ENCODE assay signal across 33 cellular contexts in genomic region chr6:35388772-35389352, GRCh38. TPM values are rescaled to one million over a fixed set of nuclear protein-coding genes. Genes with fewer than 3 reads are reported as not detected.
DNase-seq lines count a peak whose midpoint lies in the region; ATAC-seq, FAIRE-seq and TF ChIP-seq lines count a peak whose summit lies in the region.
"Had no signal": no experiment of that assay in that cellular context is flagged by ENCODE, and none has a peak within 500 bp of the region (broad histone marks: within the 10 kb centered on the region; RNA-seq: fewer than 3 reads in every experiment).

No MANE protein-coding gene starts in this region.

- H3K4me3 ChIP-seq in HCT116 (replicated peaks in 1 of 2; ENCODE audit: low read depth in 1 of 2, low read length in 2 of 2) (no peak overlapping the region), PC-3 (ENCODE audit: low read length) (no peak overlapping the region), small intestine (ENCODE audit: low read depth in 1 of 2, low read length in 2 of 2) (no peak overlapping the region)
- H3K4me3 ChIP-seq: breast epithelium, GM12878, GM23338, smooth muscle cell, upper lobe of right lung had no signal

- no TSS peak for BruUV-seq in HCT116 (replicated peaks; lab: Mats Ljungman, UMichigan)
- BruUV-seq in PC-3 (replicated peaks; lab: Mats Ljungman, UMichigan): no TSS peak

- no peaks in the 10 kb centered on the region for H3K27me3 Mint-ChIP-seq in dendritic cell treated with granulocyte-macrophage colony-stimulating factor and Interleukin-4, amounts not matched to agents 40 ng/mL and 50 ng/mL, for 4 days
- H3K27me3 Mint-ChIP-seq: activated T-cell treated with anti-CD3 and anti-CD28 coated beads, Interleukin-2, amount 50 U/mL, for 24 hours; naive B cell had no signal

- POLR2A ChIA-PET in HCT116 (lab: Charles Lee) (no interaction called here), PC-3 (lab: Charles Lee; ENCODE audit: unreplicated experiment) (no interaction called here)

- no peak overlapping the region for H2AFZ ChIP-seq in HCT116 (ENCODE audit: low read depth, low read length, poor library complexity, severe bottlenecking)
- no peak overlapping the region for H2AFZ ChIP-seq in PC-3 (ENCODE audit: low read length)
- H2AFZ ChIP-seq: GM23338 had no signal

- no peak for FAIRE-seq in small intestine (lab: Jason Lieb, UNC)
- FAIRE-seq: colon, D721Med, GM12878, islet of Langerhans had no signal

- H3K9ac ChIP-seq in HCT116 (ENCODE audit: low read length) (no peak overlapping the region), PC-3 (ENCODE audit: low read length) (no peak overlapping the region)
- H3K9ac ChIP-seq: SK-N-SH had no signal

- no peaks in the 10 kb centered on the region for H3K27me3 ChIP-seq in HCT116 (ENCODE audit: insufficient read depth, low read length)
- no peaks in the 10 kb centered on the region for H3K27me3 ChIP-seq in PC-3 (ENCODE audit: low read length)
- H3K27me3 ChIP-seq in small intestine (ENCODE audit: control insufficient read depth in 2 of 2, insufficient read depth in 2 of 2, low read length in 2 of 2): no peaks in the 10 kb centered on the region
- H3K27me3 ChIP-seq: breast epithelium, upper lobe of right lung had no signal

- H3K4me1 ChIP-seq in HCT116 (ENCODE audit: control insufficient read depth in 1 of 2, insufficient read depth in 2 of 2, low read length in 2 of 2): peaks cover 36 to 76% of the 10 kb centered on the region in 2 experiments
- H3K4me1 ChIP-seq in PC-3 (ENCODE audit: insufficient read depth, low read length): peaks cover 44% of the 10 kb centered on the region
- H3K4me1 ChIP-seq in small intestine (ENCODE audit: control insufficient read depth in 2 of 2, insufficient read depth in 1 of 2, low read depth in 1 of 2, low read length in 1 of 2): peaks cover 8 to 17% of the 10 kb centered on the region in 2 donors

- DNase-seq in HCT116 (ENCODE audit: low read depth, low spot score): no peak
- DNase-seq in PC-3: no peak
- peak; percentile 53 for DNase-seq in small intestine
- DNase-seq in NCI-H510A treated with DMSO at 0.1 percent for 48 hours (lab: John Stamatoyannopoulos, UW): no peak
- DNase-seq: activated CD4-positive, alpha-beta T cell treated with anti-CD3 and anti-CD28 coated beads for 48 hours; activated naive CD4-positive, alpha-beta T cell treated with Interleukin-2 at 50 U/mL for 16 hours; activated T-cell treated with anti-CD3 and anti-CD28 coated beads, Interleukin-2, amount 50 U/mL, for 24 hours; amniotic stem cell; effector memory CD4-positive, alpha-beta T cell; erythroblast; glutamatergic neuron; left ventricle myocardium superior; naive B cell; NCI-H1417; NCI-H2029 treated with DMSO at 0.1 percent for 48 hours; NCI-H2227 treated with DMSO at 0.1 percent for 48 hours; nucleus accumbens; retina; RPMI8226; SK-N-SH; stimulated activated CD4-positive, alpha-beta T cell treated with anti-CD3 and anti-CD28 coated beads, Interleukin-2, amount 100 ng/mL, for 24 hours; upper lobe of right lung had no signal

- RAD21 ChIA-PET in HCT116 (lab: Charles Lee; ENCODE audit: low non-redundant PET in 1 of 2, low total read pairs in 2 of 2, uncharacterized antibody in 2 of 2, unreplicated experiment in 2 of 2): no interaction called here

- H4K20me1 ChIP-seq in HCT116 (ENCODE audit: insufficient read depth) (no peaks in the 10 kb centered on the region), PC-3 (ENCODE audit: low read length) (no peaks in the 10 kb centered on the region)

- no peaks in the 10 kb centered on the region for H3K9me3 Mint-ChIP-seq in dendritic cell treated with granulocyte-macrophage colony-stimulating factor and Interleukin-4, amounts not matched to agents 40 ng/mL and 50 ng/mL, for 4 days
- H3K9me3 Mint-ChIP-seq: activated T-cell treated with anti-CD3 and anti-CD28 coated beads, Interleukin-2, amount 50 U/mL, for 24 hours; naive B cell had no signal

- 80 to 93% (median 83%) methylated on average over 5 of the region's 5 CpGs for WGBS in small intestine, 3 donors

- ATAC-seq in HCT116 (peak; percentile 55), PC-3 (no peak), HG02678 (IDR thresholded peaks at IDR 0.05; ENCODE audit: unreplicated experiment) (no peak), GM21737 (IDR thresholded peaks at IDR 0.05; ENCODE audit: unreplicated experiment) (no peak)
- ATAC-seq: GM12878, GM23338, left ventricle myocardium superior, upper lobe of right lung had no signal

- H3K27ac ChIP-seq in HCT116 (ENCODE audit: low read depth, low read length) (no peak overlapping the region), PC-3 (ENCODE audit: low read length) (peak overlapping the region; percentile 99; the same call in 1 of the 2 replicates), small intestine (ENCODE audit: low read depth in 1 of 2, low read length in 1 of 2) (no peak overlapping the region)
- H3K27ac ChIP-seq: breast epithelium, C4-2B, upper lobe of right lung had no signal

- intact Hi-C loops in HCT116 (cut with micrococcal nuclease) (no loop called here), PC-3 (cut with micrococcal nuclease) (no loop called here)
- intact Hi-C loops in dendritic cell treated with granulocyte-macrophage colony-stimulating factor and Interleukin-4, amounts not matched to agents 40 ng/mL and 50 ng/mL, for 4 days (cut with micrococcal nuclease): no loop called here

- H3K4me2 ChIP-seq in HCT116 (ENCODE audit: low read length) (peak overlapping the region; percentile 68), PC-3 (ENCODE audit: low read length) (no peak overlapping the region)
- H3K4me2 ChIP-seq: GM23338, SK-N-SH, smooth muscle cell had no signal

- CTCF ChIA-PET in HCT116 (lab: Charles Lee): interaction anchor here (1.1 to 2.4 kb wide), 2 partner anchors 26 to 61 kb away, joined by 4 to 6 read pairs; no protein-coding TSS in a partner anchor
- CTCF ChIA-PET in PC-3 (lab: Charles Lee): no interaction called here

- no peaks in the 10 kb centered on the region for H3K9me3 ChIP-seq in HCT116 (ENCODE audit: control insufficient read depth in 1 of 2, insufficient read depth in 1 of 2, low read depth in 1 of 2, low read length in 2 of 2)
- no peaks in the 10 kb centered on the region for H3K9me3 ChIP-seq in PC-3 (ENCODE audit: low read length)
- H3K9me3 ChIP-seq in small intestine (ENCODE audit: control insufficient read depth, low read depth): no peaks in the 10 kb centered on the region
- H3K9me3 ChIP-seq: breast epithelium, SK-N-SH, upper lobe of right lung had no signal

- peaks cover 62% of the 10 kb centered on the region for H3K4me1 Mint-ChIP-seq in dendritic cell treated with granulocyte-macrophage colony-stimulating factor and Interleukin-4, amounts not matched to agents 40 ng/mL and 50 ng/mL, for 4 days (ENCODE audit: low read depth)

- TF ChIP-seq POLR2A in HCT116 (IDR thresholded peaks at IDR 0.05; ENCODE audit: borderline replicate concordance, extremely low read depth, insufficient read depth, insufficient read length): no peak

- H3K36me3 ChIP-seq in HCT116 (ENCODE audit: control insufficient read depth in 1 of 2, insufficient read depth in 2 of 2, low read length in 2 of 2): no peaks in the 10 kb centered on the region
- H3K36me3 ChIP-seq in PC-3 (ENCODE audit: low read depth, low read length): no peaks in the 10 kb centered on the region
- no peaks in the 10 kb centered on the region for H3K36me3 ChIP-seq in small intestine (ENCODE audit: control insufficient read depth in 2 of 2, insufficient read depth in 2 of 2, low read length in 2 of 2)
- H3K36me3 ChIP-seq: breast epithelium, upper lobe of right lung had no signal

- H3K27ac Mint-ChIP-seq in dendritic cell treated with granulocyte-macrophage colony-stimulating factor and Interleukin-4, amounts not matched to agents 40 ng/mL and 50 ng/mL, for 4 days: peak overlapping the region; percentile 2
- H3K27ac Mint-ChIP-seq: GM23338 had no signal

- peaks cover 15% of the 10 kb centered on the region for H3F3A ChIP-seq in PC-3 (ENCODE audit: low read length, unreplicated experiment)

- H3K36me3 Mint-ChIP-seq in dendritic cell treated with granulocyte-macrophage colony-stimulating factor and Interleukin-4, amounts not matched to agents 40 ng/mL and 50 ng/mL, for 4 days (ENCODE audit: low read depth): peaks cover 39% of the 10 kb centered on the region

- TF ChIP-seq CTCF in HCT116 (IDR thresholded peaks at IDR 0.05 in 2 of 3, conservative IDR thresholded peaks at IDR 0.05 in 1 of 3; ENCODE audit: borderline replicate concordance in 1 of 3, insufficient read depth in 1 of 3, low read depth in 2 of 3, low read length in 2 of 3) (no peak), PC-3 (conservative IDR thresholded peaks at IDR 0.05; ENCODE audit: low read depth, low read length) (no peak)

- H3K9me2 ChIP-seq in HCT116 (ENCODE audit: insufficient read depth) (no peaks in the 10 kb centered on the region), PC-3 (replicated peaks; ENCODE audit: low read length) (no peaks in the 10 kb centered on the region)
- H3K9me2 ChIP-seq: SK-N-SH had no signal

- TF ChIP-seq RAD21 in HCT116 (IDR thresholded peaks at IDR 0.05; ENCODE audit: low read depth): no peak

- H3K79me2 ChIP-seq in HCT116 (ENCODE audit: insufficient read depth, low read length): peaks cover 14% of the 10 kb centered on the region; the same call in 1 of the 2 replicates
- peaks cover 52% of the 10 kb centered on the region for H3K79me2 ChIP-seq in PC-3 (ENCODE audit: low read length)

- no peak overlapping the region for H3K4me3 Mint-ChIP-seq in dendritic cell treated with granulocyte-macrophage colony-stimulating factor and Interleukin-4, amounts not matched to agents 40 ng/mL and 50 ng/mL, for 4 days
- H3K4me3 Mint-ChIP-seq: activated T-cell treated with anti-CD3 and anti-CD28 coated beads, Interleukin-2, amount 50 U/mL, for 24 hours; GM23338; naive B cell had no signal

TF ChIP-seq in HCT116, 20 proteins besides CTCF, POLR2A, EP300 and RAD21:
- TF ChIP-seq ZFX (IDR thresholded peaks at IDR 0.05) (no peak), MAX (IDR thresholded peaks at IDR 0.05) (peak; percentile 47; the same call in 1 of the 2 replicates), CBX3 (IDR thresholded peaks at IDR 0.05; ENCODE audit: low read depth) (peak; percentile 79; the same call in 1 of the 2 replicates), JUND (IDR thresholded peaks at IDR 0.05) (peak; percentile 41)

RNA-seq across cellular contexts. Expression of gene PPARD, which starts 46.5 kb away (rescaled TPM):
- total RNA-seq in HCT116 (2021; ENCODE audit: unreplicated experiment) (38.4 TPM), PC-3 (2014; rRNA removed) (24.5 and 26.2 TPM in 2 replicates)
- polyA plus RNA-seq in HCT116 (2012): 49.8 and 55.1 TPM in 2 replicates
- polyA plus RNA-seq in small intestine: 10 to 100 TPM in 2 of 3 donors, 1 to 10 TPM in 1; 7.8 to 14.7 (median 13.0) TPM
